6 cellular contexts compared by ENCODE assay signal in the genomic region with DNA sequence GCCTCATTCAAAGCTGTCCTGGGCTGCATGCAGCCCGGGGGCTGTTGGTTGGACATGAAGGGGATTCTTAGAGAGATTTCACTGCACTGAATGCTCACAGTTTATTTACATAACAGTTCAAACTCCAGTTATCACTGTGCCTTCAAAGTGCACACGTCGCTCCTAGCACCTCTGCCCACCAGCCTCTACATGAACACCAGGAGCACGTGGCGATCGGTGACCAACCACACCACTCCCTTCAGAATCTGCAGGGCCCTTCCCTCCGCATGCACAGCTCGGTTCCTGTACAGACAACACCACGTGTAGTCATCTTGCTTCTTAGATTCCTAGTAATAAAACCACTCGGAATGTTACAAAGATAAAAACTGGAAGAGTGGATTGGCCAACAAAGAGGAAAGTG.
A peak's percentile ranks its signal among the peaks of the same experiment; 100 is the strongest.
DNase-seq lines count a peak whose midpoint lies in the region; ATAC-seq, FAIRE-seq and TF ChIP-seq lines count a peak whose summit lies in the region.
"Not testable (repeated sequence)": the region's sequence is repeated elsewhere in the genome, so short reads cannot be mapped to it uniquely, and the experiment has no call there.

No MANE protein-coding gene starts in this region.

- TF ChIP-seq EP300 in HepG2 (IDR thresholded peaks at IDR 0.05; ENCODE audit: low read depth in 2 of 2, low read length in 2 of 2); HepG2 (CRISPR knock-in tag; IDR thresholded peaks at IDR 0.05; ENCODE audit: borderline replicate concordance): not testable (repeated sequence)

- not testable (repeated sequence) for H2AFZ ChIP-seq in HepG2 (ENCODE audit: low read length)

- not testable (repeated sequence) for H3K27me3 Mint-ChIP-seq in chondrocyte (ENCODE audit: low read depth); natural killer cell (ENCODE audit: low read depth in 2 of 2)

- TF ChIP-seq RAD21 in HepG2 (CRISPR knock-in tag; IDR thresholded peaks at IDR 0.05): not testable (repeated sequence)

- H3K4me1 Mint-ChIP-seq in chondrocyte (ENCODE audit: low read depth); natural killer cell: not testable (repeated sequence)

- in situ Hi-C loops in HepG2 (cut with HindIII; ENCODE audit: extremely low pct_ligation_motif_present, low pct_unique_long_range_greater_than_20kb): not testable (repeated sequence)

- not testable (repeated sequence) for H3K9me3 ChIP-seq in HepG2 (ENCODE audit: low read length); spleen

- FAIRE-seq in HepG2 (lab: Jason Lieb, UNC): peak; percentile 4
- FAIRE-seq in urothelium cell line (lab: Jason Lieb, UNC): peak; percentile 17

- not testable (repeated sequence) for H3K4me3 ChIP-seq in HepG2 (replicated peaks in 1 of 3; ENCODE audit: insufficient read depth in 1 of 3, low read depth in 2 of 3, low read length in 3 of 3); spleen

- H3K9me3 Mint-ChIP-seq in chondrocyte (ENCODE audit: low read depth); natural killer cell: not testable (repeated sequence)

- H3K27ac ChIP-seq in HepG2 (ENCODE audit: extremely low read length, insufficient read depth, low read length); spleen: not testable (repeated sequence)

- not testable (repeated sequence) for H3K4me1 ChIP-seq in HepG2 (ENCODE audit: insufficient read depth, low read length); spleen

- ATAC-seq in SK-N-SH treated with all-trans-retinoic acid at 6 μM for 48 hours (peak; percentile 44; the same call in 1 of the 3 replicates), HepG2 (peak; percentile 68), natural killer cell (peak; percentile 37 to 45 (median 42))

- H3K36me3 Mint-ChIP-seq in chondrocyte (ENCODE audit: low read depth); natural killer cell: not testable (repeated sequence)

- not testable (repeated sequence) for H3K27me3 ChIP-seq in HepG2 (ENCODE audit: control insufficient read depth in 1 of 2, insufficient read depth in 2 of 2, low read length in 2 of 2); spleen (replicated peaks in 1 of 7)

- DNase-seq in chondrocyte (ENCODE audit: low spot score): peak; percentile 34
- DNase-seq in HepG2 (ENCODE audit: low spot score); natural killer cell; urothelium cell line (ENCODE audit: low spot score): not testable (repeated sequence)
- DNase-seq in spleen: peak; percentile 54

- not testable (repeated sequence) for TF ChIP-seq POLR2A in HepG2 (IDR thresholded peaks at IDR 0.05; ENCODE audit: insufficient read depth in 1 of 2, low read depth in 2 of 2, low read length in 2 of 2); spleen (IDR thresholded peaks at IDR 0.05)

- H3K4me2 ChIP-seq in HepG2 (ENCODE audit: low read depth, low read length): not testable (repeated sequence)

- TF ChIP-seq CTCF in chondrocyte (IDR thresholded peaks at IDR 0.05); HepG2 (CRISPR knock-in tag; IDR thresholded peaks at IDR 0.05); natural killer cell (IDR thresholded peaks at IDR 0.05); spleen (IDR thresholded peaks at IDR 0.05 in 8 of 11, conservative IDR thresholded peaks at IDR 0.05 in 3 of 11): not testable (repeated sequence)

- BruUV-seq in HepG2 (replicated peaks; lab: Mats Ljungman, UMichigan): not testable (repeated sequence)

- H3K4me3 Mint-ChIP-seq in chondrocyte (ENCODE audit: unreplicated experiment); natural killer cell: not testable (repeated sequence)

- 21% methylated on average over 9 of the region's 10 CpGs for WGBS in HepG2 (ENCODE audit: low lambda C conversion rate)
- 65 to 86% (median 78%) methylated on average over 7 to 9 of the region's 10 CpGs for WGBS in spleen, 5 donors

- not testable (repeated sequence) for H3K9ac ChIP-seq in HepG2 (ENCODE audit: insufficient read depth, low read depth, low read length)

- not testable (repeated sequence) for H4K20me1 ChIP-seq in HepG2 (ENCODE audit: insufficient read depth, low read length)

- not testable (repeated sequence) for H3K27ac Mint-ChIP-seq in chondrocyte (ENCODE audit: unreplicated experiment); natural killer cell

- H3K36me3 ChIP-seq in HepG2 (replicated peaks in 1 of 2; ENCODE audit: control insufficient read depth in 1 of 2, insufficient read depth in 2 of 2, low read length in 2 of 2); spleen: not testable (repeated sequence)

- intact Hi-C loops in HepG2 (cut with micrococcal nuclease; ENCODE audit: unreplicated experiment); natural killer cell (cut with micrococcal nuclease); spleen (cut with DNase I; ENCODE audit: low total_unique reads): not testable (repeated sequence)

- POLR2A ChIA-PET in HepG2 (lab: Yijun Ruan, JAX): not testable (repeated sequence)

- CTCF ChIA-PET in HepG2 (lab: Yijun Ruan, JAX; ENCODE audit: low intra/inter-chr PET ratio, low total read pairs): not testable (repeated sequence)

- not testable (repeated sequence) for H3K79me2 ChIP-seq in HepG2 (ENCODE audit: insufficient read depth, low read length)
